ENCODE assay signal across 10 cellular contexts in the genomic region with DNA sequence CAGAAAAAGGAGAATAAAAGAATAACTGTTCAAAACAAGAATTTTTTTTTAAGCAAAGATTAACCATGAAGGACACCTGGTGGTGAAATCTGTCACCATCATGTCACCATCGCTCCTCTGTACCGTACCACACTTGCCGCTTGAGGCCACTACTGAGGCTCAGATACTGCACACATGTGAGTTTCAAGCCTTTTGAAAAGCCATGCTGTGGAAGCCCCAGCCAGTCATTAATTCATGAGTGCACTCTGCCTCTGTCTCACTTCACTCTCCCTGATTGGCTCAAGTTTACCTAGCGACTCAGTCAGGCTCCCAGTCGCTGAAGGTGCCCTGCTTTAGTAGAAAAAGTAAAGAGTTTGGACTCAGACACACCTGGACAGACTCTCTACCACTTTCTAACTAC. TPM values are rescaled to one million over a fixed set of nuclear protein-coding genes. Genes with fewer than 3 reads are reported as not detected.
DNase-seq lines count a peak whose midpoint lies in the region; ATAC-seq, FAIRE-seq and TF ChIP-seq lines count a peak whose summit lies in the region.
"Had no signal": no experiment of that assay in that cellular context is flagged by ENCODE, and none has a peak within 500 bp of the region (broad histone marks: within the 10 kb centered on the region; RNA-seq: fewer than 3 reads in every experiment).

No MANE protein-coding gene starts in this region.

- 13% methylated on average over 5 of the region's 5 CpGs for WGBS in SK-N-SH (ENCODE audit: low lambda C conversion rate)
- WGBS in HepG2 (ENCODE audit: low lambda C conversion rate): 5% methylated on average over 5 of the region's 5 CpGs

- ATAC-seq in GM21515 (IDR thresholded peaks at IDR 0.05; ENCODE audit: unreplicated experiment) (peak; percentile 98), HG03558 (IDR thresholded peaks at IDR 0.05; ENCODE audit: extremely low read depth, unreplicated experiment) (peak; percentile 84), HepG2 (peak; percentile 100)

- H3F3A ChIP-seq in SK-N-SH (replicated peaks; ENCODE audit: insufficient read depth): no peaks in the 10 kb centered on the region

- H3K9me2 ChIP-seq in SK-N-SH: no peaks in the 10 kb centered on the region

- H3K79me2 ChIP-seq in SK-N-SH (ENCODE audit: insufficient read depth): no peaks in the 10 kb centered on the region
- H3K79me2 ChIP-seq in HepG2 (ENCODE audit: insufficient read depth, low read length): no peaks in the 10 kb centered on the region

- TF ChIP-seq CTCF in SK-N-SH (IDR thresholded peaks at IDR 0.05): peak; percentile 50
- peak; percentile 66 for TF ChIP-seq CTCF in HepG2 (CRISPR knock-in tag; IDR thresholded peaks at IDR 0.05)

- H2AFZ ChIP-seq in SK-N-SH (ENCODE audit: low read depth) (no peak overlapping the region), HepG2 (ENCODE audit: low read length) (no peak overlapping the region)

- no peak overlapping the region for H3K4me3 ChIP-seq in SK-N-SH (ENCODE audit: low read depth in 2 of 2, low read length in 1 of 2)
- H3K4me3 ChIP-seq in HepG2 (replicated peaks in 1 of 3; ENCODE audit: insufficient read depth in 1 of 3, low read depth in 2 of 3, low read length in 3 of 3): no peak overlapping the region
- H3K4me3 ChIP-seq: thoracic aorta had no signal

- no peak overlapping the region for H3K9ac ChIP-seq in SK-N-SH
- H3K9ac ChIP-seq in HepG2 (ENCODE audit: insufficient read depth, low read depth, low read length): no peak overlapping the region

- FAIRE-seq in HepG2 (lab: Jason Lieb, UNC): peak; percentile 86
- FAIRE-seq: islet of Langerhans had no signal

- H3K27me3 ChIP-seq in SK-N-SH (ENCODE audit: insufficient read depth) (no peaks in the 10 kb centered on the region; the same call in 1 of the 2 replicates), HepG2 (ENCODE audit: control insufficient read depth in 1 of 2, insufficient read depth in 2 of 2, low read length in 2 of 2) (no peaks in the 10 kb centered on the region)

- H3K27ac ChIP-seq in SK-N-SH (ENCODE audit: low read depth in 2 of 2, low read length in 1 of 2) (no peak overlapping the region), HepG2 (ENCODE audit: extremely low read length, insufficient read depth, low read length) (no peak overlapping the region)
- H3K27ac ChIP-seq: thoracic aorta had no signal

- H4K20me1 ChIP-seq in SK-N-SH (ENCODE audit: insufficient read depth) (no peaks in the 10 kb centered on the region), HepG2 (ENCODE audit: insufficient read depth, low read length) (no peaks in the 10 kb centered on the region)

- H3K36me3 ChIP-seq in SK-N-SH (replicated peaks in 1 of 2; ENCODE audit: control insufficient read depth in 1 of 2, insufficient read depth in 2 of 2, low read length in 1 of 2) (no peaks in the 10 kb centered on the region), HepG2 (replicated peaks in 1 of 2; ENCODE audit: control insufficient read depth in 1 of 2, insufficient read depth in 2 of 2, low read length in 2 of 2) (no peaks in the 10 kb centered on the region)
- H3K36me3 ChIP-seq: thoracic aorta had no signal

- CTCF ChIA-PET in SK-N-SH (lab: Yijun Ruan, JAX) (interaction anchor here (0.7 kb wide), 1 partner anchor 13 kb away, joined by 3 read pairs; no protein-coding TSS in a partner anchor), HepG2 (lab: Yijun Ruan, JAX; ENCODE audit: low intra/inter-chr PET ratio, low total read pairs) (interaction anchor here (1.8 kb wide), 1 partner anchor 123 kb away, joined by 13 read pairs; no protein-coding TSS in a partner anchor)

- no TSS peak for BruUV-seq in HepG2 (replicated peaks; lab: Mats Ljungman, UMichigan)

- H3K4me2 ChIP-seq in SK-N-SH (no peak overlapping the region), HepG2 (ENCODE audit: low read depth, low read length) (no peak overlapping the region)

- no peak for TF ChIP-seq POLR2A in HepG2 (IDR thresholded peaks at IDR 0.05; ENCODE audit: insufficient read depth in 1 of 2, low read depth in 2 of 2, low read length in 2 of 2)

- DNase-seq in NCI-H1105 treated with DMSO at 0.1 percent for 48 hours (lab: John Stamatoyannopoulos, UW): peak; percentile 9
- DNase-seq in NCI-H1105 (lab: John Stamatoyannopoulos, UW): no peak
- DNase-seq in SK-N-SH: peak; percentile 39
- DNase-seq in HepG2 (ENCODE audit: low spot score): peak; percentile 54
- DNase-seq in middle frontal gyrus (ENCODE audit: extremely low spot score, low spot score): no peak
- DNase-seq in activated effector memory CD4-positive, alpha-beta T cell treated with anti-CD3 and anti-CD28 coated beads, Interleukin-2, amount 50 U/mL, for 16 hours: no peak

- POLR2A ChIA-PET in SK-N-SH (lab: Yijun Ruan, JAX) (no interaction called here), HepG2 (lab: Yijun Ruan, JAX) (no interaction called here)

- H3K4me1 ChIP-seq in SK-N-SH (ENCODE audit: control insufficient read depth in 1 of 2, insufficient read depth in 2 of 2, low read depth in 1 of 2, low read length in 1 of 2) (no peaks in the 10 kb centered on the region), HepG2 (ENCODE audit: insufficient read depth, low read length) (no peaks in the 10 kb centered on the region)

- H3K9me3 ChIP-seq in SK-N-SH: no peaks in the 10 kb centered on the region
- no peaks in the 10 kb centered on the region for H3K9me3 ChIP-seq in HepG2 (ENCODE audit: low read length)
- H3K9me3 ChIP-seq: thoracic aorta had no signal

- no peak for TF ChIP-seq EP300 in SK-N-SH (IDR thresholded peaks at IDR 0.05; ENCODE audit: borderline replicate concordance in 1 of 2, low read depth in 1 of 2, low read length in 1 of 2)
- no peak for TF ChIP-seq EP300 in HepG2 (IDR thresholded peaks at IDR 0.05; ENCODE audit: low read depth in 2 of 2, low read length in 2 of 2)
- TF ChIP-seq EP300 in HepG2 (CRISPR knock-in tag; IDR thresholded peaks at IDR 0.05; ENCODE audit: borderline replicate concordance): no peak

- in situ Hi-C loops in HepG2 (cut with HindIII; ENCODE audit: extremely low pct_ligation_motif_present, low pct_unique_long_range_greater_than_20kb): loop anchor here (25.0 kb wide), 1 partner anchor 149 kb away; a partner anchor contains a TSS

- intact Hi-C loops in HepG2 (cut with micrococcal nuclease; ENCODE audit: unreplicated experiment): loop anchor here (2.0 kb wide), 2 partner anchors 123 to 221 kb away; no protein-coding TSS in a partner anchor

- TF ChIP-seq RAD21 in SK-N-SH (IDR thresholded peaks at IDR 0.05; ENCODE audit: low read length): peak; percentile 13; the same call in 1 of the 2 replicates
- TF ChIP-seq RAD21 in HepG2 (CRISPR knock-in tag; IDR thresholded peaks at IDR 0.05): no peak

RNA-seq across cellular contexts. Expression of a gene that starts 6.6 kb away (rescaled TPM):
- polyA plus RNA-seq in SK-N-SH (2012; rRNA removed) (not detected in 2 replicates), HepG2 (2011; rRNA removed) (not detected in 2 replicates)
- polyA plus RNA-seq in SK-N-SH (2012; cell fraction: cytosol; rRNA removed): 0.03 TPM in 1 of 2 replicates, not detected in the other
- polyA plus RNA-seq in SK-N-SH (2012; cell fraction: nucleus; rRNA removed): not detected in 2 replicates
- not detected in 2 replicates for total RNA-seq in HepG2 (2016; rRNA removed; fragmentation: Illumina TruSeq; extraction: Trizol)
- not detected in 2 replicates for total RNA-seq in HepG2 (2016; cell fraction: cytosol; rRNA removed; fragmentation: Illumina TruSeq; extraction: Trizol; ENCODE audit: low read depth)
- total RNA-seq in HepG2 (2016; cell fraction: insoluble cytoplasmic fraction; rRNA removed; fragmentation: Illumina TruSeq; extraction: Trizol): not detected in 2 replicates
- total RNA-seq in HepG2 (2016; cell fraction: membrane; rRNA removed; fragmentation: Illumina TruSeq; extraction: Trizol): not detected in 2 replicates
- total RNA-seq in HepG2 (2016; cell fraction: nucleus; rRNA removed; fragmentation: Illumina TruSeq; extraction: Trizol): not detected in 2 replicates
- not detected in 2 replicates for polyA plus RNA-seq in HepG2 (2011; cell fraction: cytosol; rRNA removed)
- polyA plus RNA-seq in HepG2 (2011; cell fraction: nucleus; rRNA removed): not detected in 2 replicates
- not detected in 2 replicates for polyA plus RNA-seq in HepG2 (2012)
- not detected in 2 replicates for polyA plus RNA-seq in HepG2 (2016; cell fraction: cytosol; fragmentation: Illumina TruSeq; extraction: Trizol; ENCODE audit: low read depth)
- polyA plus RNA-seq in HepG2 (2016; cell fraction: insoluble cytoplasmic fraction; fragmentation: Illumina TruSeq; extraction: Trizol; ENCODE audit: low read depth): not detected in 2 replicates
- polyA plus RNA-seq in HepG2 (2016; cell fraction: membrane; fragmentation: Illumina TruSeq; extraction: Trizol; ENCODE audit: low read depth): not detected in 2 replicates
- polyA plus RNA-seq in HepG2 (2016; cell fraction: nucleus; fragmentation: Illumina TruSeq; extraction: Trizol; ENCODE audit: insufficient read depth, low read depth): not detected in 2 replicates
- not detected in 2 replicates for polyA minus RNA-seq in HepG2 (2011; rRNA and poly(A)+ RNA removed; ENCODE audit: low replicate concordance)
- polyA minus RNA-seq in HepG2 (2011; cell fraction: cytosol; rRNA and poly(A)+ RNA removed): not detected in 2 replicates
- not detected in 2 replicates for polyA minus RNA-seq in HepG2 (2011; cell fraction: nucleus; rRNA and poly(A)+ RNA removed)
- total RNA-seq: thoracic aorta had no signal

RNA-seq across cellular contexts. Expression of a gene that starts 29.2 kb away (rescaled TPM):
- polyA plus RNA-seq in SK-N-SH (2012; rRNA removed) (not detected in 2 replicates), HepG2 (2011; rRNA removed) (not detected in 2 replicates)
- polyA plus RNA-seq in SK-N-SH (2012; cell fraction: cytosol; rRNA removed): not detected in 2 replicates
- not detected in 2 replicates for polyA plus RNA-seq in SK-N-SH (2012; cell fraction: nucleus; rRNA removed)
- total RNA-seq in HepG2 (2016; rRNA removed; fragmentation: Illumina TruSeq; extraction: Trizol): not detected in 2 replicates
- not detected in 2 replicates for total RNA-seq in HepG2 (2016; cell fraction: cytosol; rRNA removed; fragmentation: Illumina TruSeq; extraction: Trizol; ENCODE audit: low read depth)
- not detected in 2 replicates for total RNA-seq in HepG2 (2016; cell fraction: insoluble cytoplasmic fraction; rRNA removed; fragmentation: Illumina TruSeq; extraction: Trizol)
- total RNA-seq in HepG2 (2016; cell fraction: membrane; rRNA removed; fragmentation: Illumina TruSeq; extraction: Trizol): not detected in 2 replicates
- total RNA-seq in HepG2 (2016; cell fraction: nucleus; rRNA removed; fragmentation: Illumina TruSeq; extraction: Trizol): not detected in 2 replicates
- polyA plus RNA-seq in HepG2 (2011; cell fraction: cytosol; rRNA removed): not detected in 2 replicates
- not detected in 2 replicates for polyA plus RNA-seq in HepG2 (2011; cell fraction: nucleus; rRNA removed)
- polyA plus RNA-seq in HepG2 (2012): not detected in 2 replicates
- not detected in 2 replicates for polyA plus RNA-seq in HepG2 (2016; cell fraction: cytosol; fragmentation: Illumina TruSeq; extraction: Trizol; ENCODE audit: low read depth)
- polyA plus RNA-seq in HepG2 (2016; cell fraction: insoluble cytoplasmic fraction; fragmentation: Illumina TruSeq; extraction: Trizol; ENCODE audit: low read depth): not detected in 2 replicates
- not detected in 2 replicates for polyA plus RNA-seq in HepG2 (2016; cell fraction: membrane; fragmentation: Illumina TruSeq; extraction: Trizol; ENCODE audit: low read depth)
- not detected in 2 replicates for polyA plus RNA-seq in HepG2 (2016; cell fraction: nucleus; fragmentation: Illumina TruSeq; extraction: Trizol; ENCODE audit: insufficient read depth, low read depth)
- polyA minus RNA-seq in HepG2 (2011; rRNA and poly(A)+ RNA removed; ENCODE audit: low replicate concordance): not detected in 2 replicates
- not detected in 2 replicates for polyA minus RNA-seq in HepG2 (2011; cell fraction: cytosol; rRNA and poly(A)+ RNA removed)
- polyA minus RNA-seq in HepG2 (2011; cell fraction: nucleus; rRNA and poly(A)+ RNA removed): not detected in 2 replicates
- total RNA-seq: thoracic aorta had no signal

RNA-seq across cellular contexts. Expression of a gene that starts 30.3 kb away (rescaled TPM):
- polyA plus RNA-seq in SK-N-SH (2012; rRNA removed) (not detected in 2 replicates), HepG2 (2011; rRNA removed) (0.01 TPM in 1 of 2 replicates, not detected in the other)
- polyA plus RNA-seq in SK-N-SH (2012; cell fraction: cytosol; rRNA removed): not detected in 2 replicates
- not detected in 2 replicates for polyA plus RNA-seq in SK-N-SH (2012; cell fraction: nucleus; rRNA removed)
- not detected in 2 replicates for total RNA-seq in HepG2 (2016; rRNA removed; fragmentation: Illumina TruSeq; extraction: Trizol)
- total RNA-seq in HepG2 (2016; cell fraction: cytosol; rRNA removed; fragmentation: Illumina TruSeq; extraction: Trizol; ENCODE audit: low read depth): not detected in 2 replicates
- total RNA-seq in HepG2 (2016; cell fraction: insoluble cytoplasmic fraction; rRNA removed; fragmentation: Illumina TruSeq; extraction: Trizol): not detected in 2 replicates
- total RNA-seq in HepG2 (2016; cell fraction: membrane; rRNA removed; fragmentation: Illumina TruSeq; extraction: Trizol): not detected in 2 replicates
- not detected in 2 replicates for total RNA-seq in HepG2 (2016; cell fraction: nucleus; rRNA removed; fragmentation: Illumina TruSeq; extraction: Trizol)
- polyA plus RNA-seq in HepG2 (2011; cell fraction: cytosol; rRNA removed): 0.05 and 0.12 TPM in 2 replicates
- polyA plus RNA-seq in HepG2 (2011; cell fraction: nucleus; rRNA removed): 0.37 and 1.2 TPM in 2 replicates
- polyA plus RNA-seq in HepG2 (2012): not detected in 2 replicates
- not detected in 2 replicates for polyA plus RNA-seq in HepG2 (2016; cell fraction: cytosol; fragmentation: Illumina TruSeq; extraction: Trizol; ENCODE audit: low read depth)
- not detected in 2 replicates for polyA plus RNA-seq in HepG2 (2016; cell fraction: insoluble cytoplasmic fraction; fragmentation: Illumina TruSeq; extraction: Trizol; ENCODE audit: low read depth)
- polyA plus RNA-seq in HepG2 (2016; cell fraction: membrane; fragmentation: Illumina TruSeq; extraction: Trizol; ENCODE audit: low read depth): not detected in 2 replicates
- polyA plus RNA-seq in HepG2 (2016; cell fraction: nucleus; fragmentation: Illumina TruSeq; extraction: Trizol; ENCODE audit: insufficient read depth, low read depth): not detected in 2 replicates
- polyA minus RNA-seq in HepG2 (2011; rRNA and poly(A)+ RNA removed; ENCODE audit: low replicate concordance): 0.19 TPM in 1 of 2 replicates, not detected in the other
- not detected in 2 replicates for polyA minus RNA-seq in HepG2 (2011; cell fraction: cytosol; rRNA and poly(A)+ RNA removed)
- not detected in 2 replicates for polyA minus RNA-seq in HepG2 (2011; cell fraction: nucleus; rRNA and poly(A)+ RNA removed)

RNA-seq across cellular contexts. Expression of a gene that starts 56.6 kb away (rescaled TPM):
- polyA plus RNA-seq in SK-N-SH (2012; rRNA removed) (not detected in 2 replicates), HepG2 (2011; rRNA removed) (not detected in 2 replicates)
- not detected in 2 replicates for polyA plus RNA-seq in SK-N-SH (2012; cell fraction: cytosol; rRNA removed)
- not detected in 2 replicates for polyA plus RNA-seq in SK-N-SH (2012; cell fraction: nucleus; rRNA removed)
- total RNA-seq in HepG2 (2016; rRNA removed; fragmentation: Illumina TruSeq; extraction: Trizol): not detected in 2 replicates
- not detected in 2 replicates for total RNA-seq in HepG2 (2016; cell fraction: cytosol; rRNA removed; fragmentation: Illumina TruSeq; extraction: Trizol; ENCODE audit: low read depth)
- total RNA-seq in HepG2 (2016; cell fraction: insoluble cytoplasmic fraction; rRNA removed; fragmentation: Illumina TruSeq; extraction: Trizol): not detected in 2 replicates
- not detected in 2 replicates for total RNA-seq in HepG2 (2016; cell fraction: membrane; rRNA removed; fragmentation: Illumina TruSeq; extraction: Trizol)
- total RNA-seq in HepG2 (2016; cell fraction: nucleus; rRNA removed; fragmentation: Illumina TruSeq; extraction: Trizol): not detected in 2 replicates
- polyA plus RNA-seq in HepG2 (2011; cell fraction: cytosol; rRNA removed): not detected in 2 replicates
- polyA plus RNA-seq in HepG2 (2011; cell fraction: nucleus; rRNA removed): not detected in 2 replicates
- polyA plus RNA-seq in HepG2 (2012): not detected in 2 replicates
- polyA plus RNA-seq in HepG2 (2016; cell fraction: cytosol; fragmentation: Illumina TruSeq; extraction: Trizol; ENCODE audit: low read depth): not detected in 2 replicates
- not detected in 2 replicates for polyA plus RNA-seq in HepG2 (2016; cell fraction: insoluble cytoplasmic fraction; fragmentation: Illumina TruSeq; extraction: Trizol; ENCODE audit: low read depth)
- not detected in 2 replicates for polyA plus RNA-seq in HepG2 (2016; cell fraction: membrane; fragmentation: Illumina TruSeq; extraction: Trizol; ENCODE audit: low read depth)
- not detected in 2 replicates for polyA plus RNA-seq in HepG2 (2016; cell fraction: nucleus; fragmentation: Illumina TruSeq; extraction: Trizol; ENCODE audit: insufficient read depth, low read depth)
- not detected in 2 replicates for polyA minus RNA-seq in HepG2 (2011; rRNA and poly(A)+ RNA removed; ENCODE audit: low replicate concordance)
- polyA minus RNA-seq in HepG2 (2011; cell fraction: cytosol; rRNA and poly(A)+ RNA removed): not detected in 2 replicates
- polyA minus RNA-seq in HepG2 (2011; cell fraction: nucleus; rRNA and poly(A)+ RNA removed): not detected in 2 replicates
- total RNA-seq: thoracic aorta had no signal

Comparison
In these comparisons a context has a peak if more than half of its experiments do, and no peak if none do; other contexts are left out.
1. DNase-seq: peak in NCI-H1105 treated with DMSO at 0.1 percent for 48 hours (single experiment), SK-N-SH (single experiment) and HepG2 (single experiment); none in NCI-H1105 (single experiment), middle frontal gyrus (single experiment) and activated effector memory CD4-positive, alpha-beta T cell treated with anti-CD3 and anti-CD28 coated beads, Interleukin-2, amount 50 U/mL, for 16 hours (single experiment).
2. Peak in every context shown above with its lines, with median percentiles within 50 percentile points of each other: ATAC-seq.